In genomic region chr10:68989317-68989990, GRCh38 we compare ENCODE assay signal across 8 cellular contexts. TPM values are rescaled to one million over a fixed set of nuclear protein-coding genes. Genes with fewer than 3 reads are reported as not detected.
A peak's percentile ranks its signal among the peaks of the same experiment; 100 is the strongest.
DNase-seq lines count a peak whose midpoint lies in the region; ATAC-seq and TF ChIP-seq lines count a peak whose summit lies in the region.

No MANE protein-coding gene starts in this region.

- peak overlapping the region; percentile 83 for H2AFZ ChIP-seq in PC-3 (ENCODE audit: low read length)
- H2AFZ ChIP-seq in neuron (ENCODE audit: low read depth, low read length): peak overlapping the region; percentile 64

- 0 out of 2 replicates have a peak, but pooled peaks cover 3% of the 10 kb centered on the region for H4K20me1 ChIP-seq in PC-3 (ENCODE audit: low read length)

- intact Hi-C loops in PC-3 (cut with micrococcal nuclease): no loop called here

- TF ChIP-seq CTCF in PC-3 (conservative IDR thresholded peaks at IDR 0.05; ENCODE audit: low read depth, low read length) (no peak), epithelial cell of proximal tubule (conservative IDR thresholded peaks at IDR 0.05; ENCODE audit: low read depth, low read length) (no peak)

- peaks cover 62% of the 10 kb centered on the region for H3K79me2 ChIP-seq in PC-3 (ENCODE audit: low read length)

- peak overlapping the region; percentile 80 for H3K4me3 ChIP-seq in PC-3 (ENCODE audit: low read length)
- H3K4me3 ChIP-seq in epithelial cell of proximal tubule (ENCODE audit: low read depth, low read length): peak overlapping the region; percentile 79
- H3K4me3 ChIP-seq in neuron (ENCODE audit: low read length): peak overlapping the region; percentile 81

- CTCF ChIA-PET in PC-3 (lab: Charles Lee): no interaction called here

- POLR2A ChIA-PET in PC-3 (lab: Charles Lee; ENCODE audit: unreplicated experiment): no interaction called here

- no TSS peak for BruUV-seq in PC-3 (replicated peaks; lab: Mats Ljungman, UMichigan)

- H3K9me2 ChIP-seq in PC-3 (replicated peaks; ENCODE audit: low read length): no peaks in the 10 kb centered on the region

- H3K27me3 ChIP-seq in PC-3 (ENCODE audit: low read length) (no peaks in the 10 kb centered on the region), neuron (ENCODE audit: insufficient read depth, low read length) (no peaks in the 10 kb centered on the region)

- H3F3A ChIP-seq in PC-3 (ENCODE audit: low read length, unreplicated experiment): peaks cover 14% of the 10 kb centered on the region

- peaks cover 37% of the 10 kb centered on the region for H3K4me1 ChIP-seq in PC-3 (ENCODE audit: insufficient read depth, low read length)
- peaks cover 15% of the 10 kb centered on the region for H3K4me1 ChIP-seq in neuron (ENCODE audit: insufficient read depth, low read length)

- ATAC-seq in GM18517 (IDR thresholded peaks at IDR 0.05; ENCODE audit: unreplicated experiment): peak; percentile 2
- peak; percentile 2; the same call in 1 of the 2 replicates for ATAC-seq in PC-3
- ATAC-seq in GM19463 (IDR thresholded peaks at IDR 0.05; ENCODE audit: unreplicated experiment): no peak

- H3K9ac ChIP-seq in PC-3 (ENCODE audit: low read length): peak overlapping the region; percentile 84

- DNase-seq in PC-3 (no peak), epithelial cell of proximal tubule (ENCODE audit: low read depth) (no peak), NCI-H345 (lab: John Stamatoyannopoulos, UW) (no peak), HPDE6-E6E7 (ENCODE audit: extremely low spot score) (no peak), AG20443 (ENCODE audit: low spot score) (no peak)

- H3K9me3 ChIP-seq in PC-3 (ENCODE audit: low read length) (no peaks in the 10 kb centered on the region), neuron (ENCODE audit: low read length) (no peaks in the 10 kb centered on the region)

- H3K36me3 ChIP-seq in PC-3 (ENCODE audit: low read depth, low read length) (peaks cover 12% of the 10 kb centered on the region), neuron (ENCODE audit: insufficient read depth, low read length) (peaks cover 17% of the 10 kb centered on the region)

- H3K4me2 ChIP-seq in PC-3 (ENCODE audit: low read length): peak overlapping the region; percentile 92

- peak overlapping the region; percentile 51; the same call in 1 of the 2 replicates for H3K27ac ChIP-seq in PC-3 (ENCODE audit: low read length)

RNA-seq across cellular contexts. Expression of gene KIFBP, which starts 0.9 kb away (rescaled TPM):
- total RNA-seq in PC-3 (2014; rRNA removed): 65.9 and 72.9 TPM in 2 replicates
- 51.4 and 69.2 TPM in 2 replicates for total RNA-seq in epithelial cell of proximal tubule

RNA-seq across cellular contexts. Expression of gene DDX21, which starts 33.5 kb away (rescaled TPM):
- total RNA-seq in PC-3 (2014; rRNA removed) (159 and 169 TPM in 2 replicates), epithelial cell of proximal tubule (84.9 and 149 TPM in 2 replicates)
